Comparison of ENCODE assay signal across 24 cellular contexts in the genomic region with DNA sequence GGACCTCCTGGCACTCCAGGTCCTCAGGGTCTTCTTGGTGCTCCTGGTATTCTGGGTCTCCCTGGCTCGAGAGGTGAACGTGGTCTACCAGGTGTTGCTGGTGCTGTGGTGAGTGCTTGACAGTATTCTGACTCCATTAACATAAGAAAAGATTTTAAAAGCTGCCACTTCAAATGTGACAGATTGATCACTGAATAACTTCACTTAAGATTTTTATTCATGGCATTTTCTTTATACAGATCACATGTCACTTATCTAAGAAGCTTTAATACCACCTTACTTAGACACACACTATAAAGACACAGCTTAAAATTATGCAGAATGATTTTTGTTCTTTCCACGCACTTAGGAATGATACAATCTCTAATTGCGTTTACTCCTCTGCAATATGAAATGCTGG. TPM values are rescaled to one million over a fixed set of nuclear protein-coding genes. Genes with fewer than 3 reads are reported as not detected.
DNase-seq lines count a peak whose midpoint lies in the region; ATAC-seq and TF ChIP-seq lines count a peak whose summit lies in the region.
"Had no signal": no experiment of that assay in that cellular context is flagged by ENCODE, and none has a peak within 500 bp of the region (broad histone marks: within the 10 kb centered on the region; RNA-seq: fewer than 3 reads in every experiment).

No MANE protein-coding gene starts in this region.

- peak overlapping the region; percentile 100 for H3K27ac ChIP-seq in GM23248
- H3K27ac ChIP-seq in ascending aorta = peak overlapping the region; percentile 42 to 73
- peak overlapping the region; percentile 0 for H3K27ac ChIP-seq in mesenchymal stem cell (ENCODE audit: low read length, poor library complexity, severe bottlenecking)
- H3K27ac ChIP-seq in skin epidermis = peak overlapping the region in 11 of 21 experiments; percentile 0 to 85 (median 45)
- H3K27ac ChIP-seq in substantia nigra (ENCODE audit: low read depth, low read length, poor library complexity, severe bottlenecking) = no peak overlapping the region
- H3K27ac ChIP-seq: BLaER1 treated with 17β-estradiol and CSF1 and Interleukin-3, amounts not matched to agents 10 nM and 100 nM had no signal

- peaks cover 13% of the 10 kb centered on the region for H3K79me1 ChIP-seq in mesenchymal stem cell (replicated peaks; ENCODE audit: low read length, poor library complexity, severe bottlenecking)

- H3F3A ChIP-seq in GM23248 (ENCODE audit: insufficient read depth) = peaks cover 100% of the 10 kb centered on the region

- H4K20me1 ChIP-seq in GM23248 (ENCODE audit: insufficient read depth) = peaks cover 10% of the 10 kb centered on the region; the same call in 1 of the 2 replicates
- H4K20me1 ChIP-seq: BLaER1 treated with 17β-estradiol and CSF1 and Interleukin-3, amounts not matched to agents 10 nM and 100 nM had no signal

- WGBS in GM23248 (ENCODE audit: low coverage in 1 of 2, low lambda C conversion rate in 2 of 2, missing lambda C conversion rate in 2 of 2), 2 experiments = 58 to 63% methylated on average over 4 of the region's 4 CpGs
- 91% methylated on average over 3 of the region's 4 CpGs for WGBS in mesenchymal stem cell

- H2AFZ ChIP-seq in GM23248 (no peak overlapping the region), mesenchymal stem cell (ENCODE audit: low read depth, low read length) (no peak overlapping the region)

- no peak overlapping the region for H4K91ac ChIP-seq in mesenchymal stem cell (ENCODE audit: low read length)

- no peak overlapping the region for H3K4me3 Mint-ChIP-seq in natural killer cell treated with Interleukin-12 subunit alpha and Interleukin-12 subunit beta and Interleukin-15 and Interleukin-18, amount 100 ng/mL, for 72 hours
- H3K4me3 Mint-ChIP-seq: H9, nephron progenitor cell had no signal

- intact Hi-C loops in ascending aorta (cut with DNase I) = no loop called here

- no peaks in the 10 kb centered on the region for H3K9me3 ChIP-seq in GM23248 (ENCODE audit: low read depth)
- no peaks in the 10 kb centered on the region for H3K9me3 ChIP-seq in ascending aorta
- H3K9me3 ChIP-seq in mesenchymal stem cell (ENCODE audit: control insufficient read depth, low read length) = no peaks in the 10 kb centered on the region
- H3K9me3 ChIP-seq: BLaER1 treated with 17β-estradiol and CSF1 and Interleukin-3, amounts not matched to agents 10 nM and 100 nM; left lung had no signal

- peaks cover 53% of the 10 kb centered on the region for H3K79me2 ChIP-seq in GM23248 (ENCODE audit: insufficient read depth)

- peaks cover 100% of the 10 kb centered on the region for H3K36me3 ChIP-seq in GM23248 (ENCODE audit: low read depth)
- H3K36me3 ChIP-seq in ascending aorta = peaks cover 88 to 98% of the 10 kb centered on the region in 2 donors
- peaks cover 53 to 99% of the 10 kb centered on the region in 2 experiments for H3K36me3 ChIP-seq in mesenchymal stem cell (ENCODE audit: control insufficient read depth in 1 of 2, insufficient read depth in 2 of 2, low read depth in 1 of 2, low read length in 2 of 2)
- H3K36me3 ChIP-seq: BLaER1 treated with 17β-estradiol and CSF1 and Interleukin-3, amounts not matched to agents 10 nM and 100 nM had no signal

- no peak overlapping the region for H3K18ac ChIP-seq in mesenchymal stem cell (ENCODE audit: low read depth in 1 of 2, low read length in 2 of 2)

- no peak overlapping the region for H3K23ac ChIP-seq in mesenchymal stem cell (ENCODE audit: low read length in 2 of 2)

- no peak overlapping the region for H3K4ac ChIP-seq in mesenchymal stem cell (ENCODE audit: low read depth in 1 of 2, low read length in 2 of 2)

- H3K4me3 ChIP-seq in GM23248 (no peak overlapping the region), ascending aorta (no peak overlapping the region), mesenchymal stem cell (ENCODE audit: insufficient read depth in 1 of 2, low read depth in 1 of 2, low read length in 2 of 2) (no peak overlapping the region), skin epidermis (no peak overlapping the region)
- H3K4me3 ChIP-seq: BLaER1 treated with 17β-estradiol and CSF1 and Interleukin-3, amounts not matched to agents 10 nM and 100 nM; GM12878; left lung had no signal

- peaks cover 8 to 9% of the 10 kb centered on the region in 2 donors for H3K27me3 Mint-ChIP-seq in natural killer cell treated with Interleukin-12 subunit alpha and Interleukin-12 subunit beta and Interleukin-15 and Interleukin-18, amount 100 ng/mL, for 72 hours

- DNase-seq in GM23248 (peak; percentile 6), ascending aorta (ENCODE audit: low spot score in 2 of 2) (no peak), mesenchymal stem cell (no peak), substantia nigra (lab: John Stamatoyannopoulos, UW) (no peak)
- no peak for DNase-seq in natural killer cell treated with Interleukin-12 subunit alpha and Interleukin-12 subunit beta and Interleukin-15 and Interleukin-18, amount 100 ng/mL, for 72 hours (ENCODE audit: low spot score)
- DNase-seq: activated CD4-positive, alpha-beta T cell treated with anti-CD3 and anti-CD28 coated beads, Interleukin-2, amount 50 U/mL, for 4 hours; activated CD4-positive, CD25-positive, alpha-beta regulatory T cell; activated naive CD4-positive, alpha-beta T cell treated with anti-CD3 and anti-CD28 coated beads, Interleukin-2, amount 50 U/mL, for 16 hours; Calu3; H9; left lung; midbrain; NCI-H1092; NCI-H2029 treated with DMSO at 0.1 percent for 48 hours; NCI-H446; NCI-H82; nephron progenitor cell had no signal

- H3K9ac ChIP-seq in GM23248 = peak overlapping the region; percentile 100
- peak overlapping the region; percentile 94 for H3K9ac ChIP-seq in mesenchymal stem cell (ENCODE audit: low read length)
- H3K9ac ChIP-seq: BLaER1 treated with 17β-estradiol and CSF1 and Interleukin-3, amounts not matched to agents 10 nM and 100 nM had no signal

- no peak overlapping the region for H2BK15ac ChIP-seq in mesenchymal stem cell (ENCODE audit: low read depth, poor library complexity, severe bottlenecking)

- H2BK12ac ChIP-seq in mesenchymal stem cell (ENCODE audit: low read length in 2 of 2) = no peak overlapping the region

- H2AK5ac ChIP-seq in mesenchymal stem cell (ENCODE audit: low read length, severe bottlenecking) = no peak overlapping the region

- no peak overlapping the region for H2BK120ac ChIP-seq in mesenchymal stem cell (ENCODE audit: low read depth, low read length)

- H3K27ac Mint-ChIP-seq in natural killer cell treated with Interleukin-12 subunit alpha and Interleukin-12 subunit beta and Interleukin-15 and Interleukin-18, amount 100 ng/mL, for 72 hours = no peak overlapping the region
- H3K27ac Mint-ChIP-seq: H9, nephron progenitor cell had no signal

- H3K4me2 ChIP-seq in GM23248 (ENCODE audit: unreplicated experiment) (peak overlapping the region; percentile 4), mesenchymal stem cell (ENCODE audit: low read length, poor library complexity, severe bottlenecking) (no peak overlapping the region)
- H3K4me2 ChIP-seq: BLaER1 treated with 17β-estradiol and CSF1 and Interleukin-3, amounts not matched to agents 10 nM and 100 nM had no signal

- H4K8ac ChIP-seq in mesenchymal stem cell (ENCODE audit: low read length) = no peak overlapping the region

- no peak for ATAC-seq in natural killer cell treated with Interleukin-12 subunit alpha and Interleukin-12 subunit beta and Interleukin-15 and Interleukin-18, amount 100 ng/mL, for 72 hours
- no peak for ATAC-seq in HG03280 (IDR thresholded peaks at IDR 0.05; ENCODE audit: unreplicated experiment)
- no peak for ATAC-seq in GM19351 (IDR thresholded peaks at IDR 0.05; ENCODE audit: unreplicated experiment)
- ATAC-seq: GM12878, left lung, sciatic nerve had no signal

- no peaks in the 10 kb centered on the region for H3K27me3 ChIP-seq in GM23248 (replicated peaks; ENCODE audit: insufficient read depth)
- no peaks in the 10 kb centered on the region for H3K27me3 ChIP-seq in ascending aorta
- no peaks in the 10 kb centered on the region for H3K27me3 ChIP-seq in mesenchymal stem cell (ENCODE audit: control insufficient read depth in 1 of 2, insufficient read depth in 1 of 2, low read length in 2 of 2)
- H3K27me3 ChIP-seq: BLaER1 treated with 17β-estradiol and CSF1 and Interleukin-3, amounts not matched to agents 10 nM and 100 nM; left lung had no signal

- TF ChIP-seq CTCF in ascending aorta (IDR thresholded peaks at IDR 0.05) = no peak

- in situ Hi-C loops in GM23248 (cut with MboI) = no loop called here

- H3K9me3 Mint-ChIP-seq in natural killer cell treated with Interleukin-12 subunit alpha and Interleukin-12 subunit beta and Interleukin-15 and Interleukin-18, amount 100 ng/mL, for 72 hours = no peaks in the 10 kb centered on the region
- H3K9me3 Mint-ChIP-seq: H9, nephron progenitor cell had no signal

- no peak overlapping the region for H2BK5ac ChIP-seq in mesenchymal stem cell (ENCODE audit: low read depth, low read length, poor library complexity, severe bottlenecking)

- no peaks in the 10 kb centered on the region for H3K9me2 ChIP-seq in GM23248 (ENCODE audit: insufficient read depth)

- peaks cover 57% of the 10 kb centered on the region for H3K4me1 ChIP-seq in GM23248 (ENCODE audit: insufficient read depth)
- H3K4me1 ChIP-seq in ascending aorta = peaks cover 0 to 5% of the 10 kb centered on the region in 2 donors
- no peaks in the 10 kb centered on the region for H3K4me1 ChIP-seq in mesenchymal stem cell (ENCODE audit: control insufficient read depth, insufficient read depth, low read depth, low read length)
- H3K4me1 ChIP-seq: BLaER1 treated with 17β-estradiol and CSF1 and Interleukin-3, amounts not matched to agents 10 nM and 100 nM; left lung had no signal

- no peaks in the 10 kb centered on the region for H3K4me1 Mint-ChIP-seq in natural killer cell treated with Interleukin-12 subunit alpha and Interleukin-12 subunit beta and Interleukin-15 and Interleukin-18, amount 100 ng/mL, for 72 hours (ENCODE audit: low read depth in 2 of 2)
- H3K4me1 Mint-ChIP-seq: H9, nephron progenitor cell had no signal

- no peak overlapping the region for H3K14ac ChIP-seq in mesenchymal stem cell (ENCODE audit: low read length in 2 of 2)

- H3K36me3 Mint-ChIP-seq in natural killer cell treated with Interleukin-12 subunit alpha and Interleukin-12 subunit beta and Interleukin-15 and Interleukin-18, amount 100 ng/mL, for 72 hours = no peaks in the 10 kb centered on the region

RNA-seq across cellular contexts. Expression of a gene that starts 29.6 kb away (rescaled TPM):
- 10,930 and 11,288 TPM in 2 replicates for total RNA-seq in GM23248 (2014; rRNA removed; shearing (Covaris generic))
- 9,779 and 9,902 TPM in 2 replicates for polyA plus RNA-seq in GM23248 (2016; fragmentation: Nextera tagmentation; extraction: Ambion mirVana)
- 692 TPM for total RNA-seq in ascending aorta
- 1,995 TPM for polyA plus RNA-seq in mesenchymal stem cell (2013, experiment 1 of 2)
- polyA plus RNA-seq in mesenchymal stem cell (2013, experiment 2 of 2) = 1,960 TPM
- not detected for total RNA-seq in natural killer cell treated with Interleukin-12 subunit alpha and Interleukin-12 subunit beta and Interleukin-15 and Interleukin-18, amount 100 ng/mL, for 72 hours
- total RNA-seq: Calu3, OCI-LY7 had no signal

Comparison
In these comparisons a context has a peak if more than half of its experiments do, and no peak if none do; other contexts are left out.
1. RNA of a gene that starts 29.6 kb away (total RNA-seq): 10,930 to 11,288 TPM in GM23248 and 692 TPM in ascending aorta (single experiment); not detected in natural killer cell treated with Interleukin-12 subunit alpha and Interleukin-12 subunit beta and Interleukin-15 and Interleukin-18, amount 100 ng/mL, for 72 hours; every median in the first group is over 100 times any median in the second.